20 cellular contexts compared by ENCODE assay signal in genomic region chr1:109657395-109657794, GRCh38. TPM values are rescaled to one million over a fixed set of nuclear protein-coding genes. Genes with fewer than 3 reads are reported as not detected.
DNase-seq lines count a peak whose midpoint lies in the region; ATAC-seq and TF ChIP-seq lines count a peak whose summit lies in the region.
"Had no signal": no experiment of that assay in that cellular context is flagged by ENCODE, and none has a peak within 500 bp of the region (broad histone marks: within the 10 kb centered on the region; RNA-seq: fewer than 3 reads in every experiment).

No MANE protein-coding gene starts in this region.

- no peak overlapping the region for H3K27ac Mint-ChIP-seq in activated T-helper 1 cell treated with anti-CD3 and anti-CD28 coated beads, Interleukin-12 subunit alpha, Interleukin-12 subunit beta, Interleukin-2, Interleukin-4 antibody, amounts not matched to agents 30 ng/mL and 10 ng/mL and 1 ng/mL, durations not matched to agents 14 hours and 24 hours and 36 hours
- H3K27ac Mint-ChIP-seq in type B pancreatic cell, result no peak overlapping the region
- H3K27ac Mint-ChIP-seq in MCF 10A (ENCODE audit: low read depth, unreplicated experiment), result no peak overlapping the region

- ATAC-seq in Right ventricle myocardium superior (ENCODE audit: poor library complexity), result no peak
- ATAC-seq: right cardiac atrium had no signal

- H3K27me3 ChIP-seq in right atrium auricular region, result no peaks in the 10 kb centered on the region
- H3K27me3 ChIP-seq: ascending aorta, colonic mucosa, suprapubic skin had no signal

- peaks cover 8% of the 10 kb centered on the region for H3K27me3 Mint-ChIP-seq in activated T-helper 1 cell treated with anti-CD3 and anti-CD28 coated beads, Interleukin-12 subunit alpha, Interleukin-12 subunit beta, Interleukin-2, Interleukin-4 antibody, amounts not matched to agents 30 ng/mL and 10 ng/mL and 1 ng/mL, durations not matched to agents 14 hours and 24 hours and 36 hours (ENCODE audit: insufficient read depth)
- H3K27me3 Mint-ChIP-seq in type B pancreatic cell (peaks cover 6% of the 10 kb centered on the region), MCF 10A (ENCODE audit: insufficient read depth, unreplicated experiment) (peaks cover 23% of the 10 kb centered on the region)

- H3K4me1 Mint-ChIP-seq in activated T-helper 1 cell treated with anti-CD3 and anti-CD28 coated beads, Interleukin-12 subunit alpha, Interleukin-12 subunit beta, Interleukin-2, Interleukin-4 antibody, amounts not matched to agents 30 ng/mL and 10 ng/mL and 1 ng/mL, durations not matched to agents 14 hours and 24 hours and 36 hours (ENCODE audit: low read depth), result peaks cover 15% of the 10 kb centered on the region
- H3K4me1 Mint-ChIP-seq in type B pancreatic cell (ENCODE audit: unreplicated experiment) (peaks cover 38% of the 10 kb centered on the region), MCF 10A (ENCODE audit: insufficient read depth, unreplicated experiment) (no peaks in the 10 kb centered on the region)

- H3K36me3 Mint-ChIP-seq in activated T-helper 1 cell treated with anti-CD3 and anti-CD28 coated beads, Interleukin-12 subunit alpha, Interleukin-12 subunit beta, Interleukin-2, Interleukin-4 antibody, amounts not matched to agents 30 ng/mL and 10 ng/mL and 1 ng/mL, durations not matched to agents 14 hours and 24 hours and 36 hours (ENCODE audit: low read depth), result peaks cover 20% of the 10 kb centered on the region
- H3K36me3 Mint-ChIP-seq in type B pancreatic cell, result no peaks in the 10 kb centered on the region
- no peaks in the 10 kb centered on the region for H3K36me3 Mint-ChIP-seq in MCF 10A (ENCODE audit: insufficient read depth, unreplicated experiment)

- TF ChIP-seq POLR2A in lower leg skin (IDR thresholded peaks at IDR 0.05), result no peak

- DNase-seq in right atrium auricular region (ENCODE audit: low spot score) (peak; percentile 57), Right ventricle myocardium superior (no peak), lower leg skin (ENCODE audit: low spot score in 2 of 2) (peak; percentile 10 to 60), type B pancreatic cell (ENCODE audit: extremely low spot score, unreplicated experiment) (no peak), NK-92 (lab: John Stamatoyannopoulos, UW; ENCODE audit: unreplicated experiment) (no peak), SW480 (ENCODE audit: low spot score) (no peak), MCF 10A (ENCODE audit: unreplicated experiment) (no peak)
- no peak for DNase-seq in activated T-helper 1 cell treated with anti-CD3 and anti-CD28 coated beads, Interleukin-12 subunit alpha, Interleukin-12 subunit beta, Interleukin-2, Interleukin-4 antibody, amounts not matched to agents 30 ng/mL and 10 ng/mL and 1 ng/mL, durations not matched to agents 14 hours and 24 hours and 36 hours (ENCODE audit: low spot score)
- DNase-seq: activated CD4-positive, CD25-positive, alpha-beta regulatory T cell treated with anti-CD3 and anti-CD28 coated beads, Interleukin-2, amount 50 U/mL, for 72 hours; colonic mucosa; NCI-H146; NCI-H226; right cardiac atrium had no signal

- peak overlapping the region; percentile 57 for H3K4me3 Mint-ChIP-seq in activated T-helper 1 cell treated with anti-CD3 and anti-CD28 coated beads, Interleukin-12 subunit alpha, Interleukin-12 subunit beta, Interleukin-2, Interleukin-4 antibody, amounts not matched to agents 30 ng/mL and 10 ng/mL and 1 ng/mL, durations not matched to agents 14 hours and 24 hours and 36 hours
- H3K4me3 Mint-ChIP-seq in type B pancreatic cell, result peak overlapping the region; percentile 97
- H3K4me3 Mint-ChIP-seq in MCF 10A (ENCODE audit: unreplicated experiment), result no peak overlapping the region

- H3K9me3 ChIP-seq in right atrium auricular region, result no peaks in the 10 kb centered on the region
- H3K9me3 ChIP-seq: ascending aorta, colonic mucosa, neutrophil, suprapubic skin had no signal

- no peaks in the 10 kb centered on the region for H3K9me3 Mint-ChIP-seq in activated T-helper 1 cell treated with anti-CD3 and anti-CD28 coated beads, Interleukin-12 subunit alpha, Interleukin-12 subunit beta, Interleukin-2, Interleukin-4 antibody, amounts not matched to agents 30 ng/mL and 10 ng/mL and 1 ng/mL, durations not matched to agents 14 hours and 24 hours and 36 hours
- H3K9me3 Mint-ChIP-seq in type B pancreatic cell (no peaks in the 10 kb centered on the region), MCF 10A (ENCODE audit: unreplicated experiment) (no peaks in the 10 kb centered on the region)

- intact Hi-C loops in Right ventricle myocardium superior (cut with DNase I), result no loop called here
- intact Hi-C loops in activated T-helper 1 cell treated with anti-CD3 and anti-CD28 coated beads, Interleukin-12 subunit alpha, Interleukin-12 subunit beta, Interleukin-2, Interleukin-4 antibody, amounts not matched to agents 30 ng/mL and 10 ng/mL and 1 ng/mL, durations not matched to agents 14 hours and 24 hours and 36 hours (cut with micrococcal nuclease), result no loop called here
- intact Hi-C loops in lower leg skin (cut with DNase I; ENCODE audit: low total_unique reads), result no loop called here
- intact Hi-C loops in MCF 10A (cut with micrococcal nuclease), result no loop called here

- POLR2A ChIA-PET in MCF 10A (lab: Yijun Ruan, JAX), result interaction anchor here (0.6 to 2.2 kb wide), 2 partner anchors 109 to 651 kb away, joined by 3 to 9 read pairs; partner anchors contain the start of gene GNAI3

- H3K27ac ChIP-seq in right atrium auricular region, result no peak overlapping the region
- H3K27ac ChIP-seq: colonic mucosa, neutrophil, suprapubic skin had no signal

- H3K4me3 ChIP-seq in right atrium auricular region (no peak overlapping the region), lower leg skin (ENCODE audit: low read depth, poor library complexity, severe bottlenecking) (no peak overlapping the region)

- peaks cover 0 to 18% of the 10 kb centered on the region in 2 donors for H3K4me1 ChIP-seq in right atrium auricular region
- H3K4me1 ChIP-seq: colonic mucosa had no signal

- 84 to 87% methylated on average over 4 of the region's 4 CpGs for WGBS in lower leg skin, 2 donors

- H3K36me3 ChIP-seq in right atrium auricular region, result peaks cover 18% of the 10 kb centered on the region
- H3K36me3 ChIP-seq: colonic mucosa, neutrophil had no signal

- TF ChIP-seq CTCF in right atrium auricular region (IDR thresholded peaks at IDR 0.05), result no peak
- TF ChIP-seq CTCF in lower leg skin (IDR thresholded peaks at IDR 0.05), result no peak
- no peak for TF ChIP-seq CTCF in type B pancreatic cell (conservative IDR thresholded peaks at IDR 0.05)
- no peak for TF ChIP-seq CTCF in MCF 10A (IDR thresholded peaks at IDR 0.05; ENCODE audit: unreplicated experiment)

- CTCF ChIA-PET in MCF 10A (lab: Yijun Ruan, JAX), result interaction anchor here (1.0 to 4.0 kb wide), 4 partner anchors 13 to 327 kb away, joined by 3 to 28 read pairs (median 5); partner anchors contain the start of gene AHCYL1

- BruUV-seq in MCF 10A (replicated peaks; lab: Mats Ljungman, UMichigan), result no TSS peak

RNA-seq across cellular contexts. Expression of gene GSTM4, which starts 1.5 kb away (rescaled TPM):
- total RNA-seq in right atrium auricular region (10 to 100 TPM; 24.6 to 52.6 TPM), Right ventricle myocardium superior (37.3 TPM), lower leg skin (10 to 100 TPM; 13.4 to 23.3 (median 19.1) TPM), type B pancreatic cell (ENCODE audit: low replicate concordance) (37.5 and 42.2 TPM in 2 replicates), MCF 10A (2022) (4.7 and 5.8 TPM in 2 replicates)
- total RNA-seq in activated T-helper 1 cell treated with anti-CD3 and anti-CD28 coated beads, Interleukin-12 subunit alpha, Interleukin-12 subunit beta, Interleukin-2, Interleukin-4 antibody, amounts not matched to agents 30 ng/mL and 10 ng/mL and 1 ng/mL, durations not matched to agents 14 hours and 24 hours and 36 hours, result 6.5 and 8.9 TPM in 2 replicates

RNA-seq across cellular contexts. Expression of gene GSTM2, which starts 10.5 kb away (rescaled TPM):
- total RNA-seq in right atrium auricular region, result 10 to 100 TPM; 31.7 to 53.8 TPM
- 70.8 TPM for total RNA-seq in Right ventricle myocardium superior
- 19.0 and 19.2 TPM in 2 replicates for total RNA-seq in activated T-helper 1 cell treated with anti-CD3 and anti-CD28 coated beads, Interleukin-12 subunit alpha, Interleukin-12 subunit beta, Interleukin-2, Interleukin-4 antibody, amounts not matched to agents 30 ng/mL and 10 ng/mL and 1 ng/mL, durations not matched to agents 14 hours and 24 hours and 36 hours
- total RNA-seq in lower leg skin, result 100 to 1,000 TPM in 1 of 4 donors, 10 to 100 TPM in 3; 48.1 to 183 (median 57.2) TPM
- 26.8 and 75.6 TPM in 2 replicates for total RNA-seq in type B pancreatic cell (ENCODE audit: low replicate concordance)
- 0.70 and 1.4 TPM in 2 replicates for total RNA-seq in MCF 10A (2022)
- total RNA-seq: HT-29 had no signal

RNA-seq across cellular contexts. Expression of gene GSTM1, which starts 30.2 kb away (rescaled TPM):
- total RNA-seq in right atrium auricular region (10 to 100 TPM in 1 of 2 donors, not detected in 1; 21.6 TPM), Right ventricle myocardium superior (not detected), lower leg skin (10 to 100 TPM in 2 of 4 donors, not detected in 2; 26.1 to 60.4 TPM), type B pancreatic cell (ENCODE audit: low replicate concordance) (6.6 and 37.3 TPM in 2 replicates), MCF 10A (2022) (not detected in 2 replicates)
- total RNA-seq in activated T-helper 1 cell treated with anti-CD3 and anti-CD28 coated beads, Interleukin-12 subunit alpha, Interleukin-12 subunit beta, Interleukin-2, Interleukin-4 antibody, amounts not matched to agents 30 ng/mL and 10 ng/mL and 1 ng/mL, durations not matched to agents 14 hours and 24 hours and 36 hours, result 77.4 and 86.4 TPM in 2 replicates
- total RNA-seq: epithelial cell of proximal tubule, HT-29, lung microvascular endothelial cell had no signal

RNA-seq across cellular contexts. Expression of gene AMPD2, which starts 37.8 kb away (rescaled TPM):
- total RNA-seq in right atrium auricular region, result 10 to 100 TPM; 16.1 to 17.9 TPM
- 11.5 TPM for total RNA-seq in Right ventricle myocardium superior
- total RNA-seq in activated T-helper 1 cell treated with anti-CD3 and anti-CD28 coated beads, Interleukin-12 subunit alpha, Interleukin-12 subunit beta, Interleukin-2, Interleukin-4 antibody, amounts not matched to agents 30 ng/mL and 10 ng/mL and 1 ng/mL, durations not matched to agents 14 hours and 24 hours and 36 hours, result 92.4 and 100 TPM in 2 replicates
- 10 to 100 TPM; 30.9 to 62.1 (median 40.7) TPM for total RNA-seq in lower leg skin
- 71.1 and 105 TPM in 2 replicates for total RNA-seq in type B pancreatic cell (ENCODE audit: low replicate concordance)
- 49.5 and 52.6 TPM in 2 replicates for total RNA-seq in MCF 10A (2022)

RNA-seq across cellular contexts. Expression of gene GNAT2, which starts 38.0 kb away (rescaled TPM):
- total RNA-seq in right atrium auricular region, result under 1 TPM in 1 of 2 donors, not detected in 1; 0.59 TPM
- total RNA-seq in Right ventricle myocardium superior, result not detected
- total RNA-seq in activated T-helper 1 cell treated with anti-CD3 and anti-CD28 coated beads, Interleukin-12 subunit alpha, Interleukin-12 subunit beta, Interleukin-2, Interleukin-4 antibody, amounts not matched to agents 30 ng/mL and 10 ng/mL and 1 ng/mL, durations not matched to agents 14 hours and 24 hours and 36 hours, result 0.44 and 1.2 TPM in 2 replicates
- not detected for total RNA-seq in lower leg skin
- not detected in 2 replicates for total RNA-seq in type B pancreatic cell (ENCODE audit: low replicate concordance)
- not detected in 2 replicates for total RNA-seq in MCF 10A (2022)
- total RNA-seq: ascending aorta; epithelial cell of proximal tubule; HT-29; right cardiac atrium; suprapubic skin; T-helper 2 cell treated with Interferon-gamma antibody and Interleukin-4, amounts not matched to agents 100 ng/mL and 5 ng/mL, for 36 hours had no signal

Comparison
In these comparisons a context has a peak if more than half of its experiments do, and no peak if none do; other contexts are left out.
1. DNase-seq: peak in right atrium auricular region (single experiment) and lower leg skin (2 of 2); none in Right ventricle myocardium superior (single experiment), activated T-helper 1 cell treated with anti-CD3 and anti-CD28 coated beads, Interleukin-12 subunit alpha, Interleukin-12 subunit beta, Interleukin-2, Interleukin-4 antibody, amounts not matched to agents 30 ng/mL and 10 ng/mL and 1 ng/mL, durations not matched to agents 14 hours and 24 hours and 36 hours (single experiment), type B pancreatic cell (single experiment), NK-92 (single experiment), SW480 (single experiment) and MCF 10A (single experiment).